Comparison of ENCODE assay signal across 11 cellular contexts in genomic region chr15:75038948-75039533, GRCh38.
"Had no signal": no experiment of that assay in that cellular context is flagged by ENCODE, and none has a peak within 500 bp of the region (broad histone marks: within the 10 kb centered on the region; RNA-seq: fewer than 3 reads in every experiment).

No MANE protein-coding gene starts in this region.

- H3K9me3 ChIP-seq: stomach, uterus had no signal

- H3K4me3 ChIP-seq: stomach, uterus had no signal

- H3K9me3 Mint-ChIP-seq: naive B cell had no signal

- H3K27ac ChIP-seq: stomach, uterus had no signal

- DNase-seq: activated CD8-positive, alpha-beta memory T cell treated with anti-CD3 and anti-CD28 coated beads, Interleukin-2, amount 50 U/mL, for 4 hours; activated naive CD4-positive, alpha-beta T cell treated with anti-CD3 and anti-CD28 coated beads, Interleukin-2, amount 50 U/mL, for 16 hours; central memory CD4-positive, alpha-beta T cell; hippocampal formation; kidney glomerular epithelial cell; naive B cell; stimulated activated CD4-positive, alpha-beta T cell treated with anti-CD3 and anti-CD28 coated beads, Interleukin-15, amount 100 ng/mL, for 24 hours; stimulated activated CD4-positive, alpha-beta T cell treated with anti-CD3 and anti-CD28 coated beads, Interleukin-4, amount 100 ng/mL, for 24 hours; stomach; uterus had no signal

- H3K4me3 Mint-ChIP-seq: naive B cell had no signal

- H3K27me3 ChIP-seq: stomach, uterus had no signal

- ATAC-seq: activated CD4-positive, CD25-positive, alpha-beta regulatory T cell treated with anti-CD3 and anti-CD28 coated beads, Interleukin-2, amount 50 U/mL, for 24 hours had no signal

- H3K36me3 ChIP-seq: uterus had no signal
